In the genomic region with DNA sequence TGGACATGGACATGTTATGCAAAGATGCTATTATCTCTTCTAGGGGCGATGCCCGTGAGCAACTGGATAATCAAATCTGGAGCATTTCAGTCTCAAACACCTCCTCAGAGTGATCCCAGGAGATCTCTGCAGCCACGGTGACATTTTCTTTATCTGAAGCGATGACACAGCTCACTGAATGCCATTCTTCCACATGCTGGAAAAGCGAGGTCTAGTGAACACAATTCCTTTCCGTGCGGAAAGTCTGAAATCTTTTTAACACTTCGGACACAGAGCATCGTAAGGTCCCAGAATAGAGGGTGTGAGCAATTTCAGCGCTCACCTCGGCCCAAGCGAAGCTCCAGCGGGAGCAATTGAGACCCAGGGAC, we compare ENCODE assay signal across 8 cellular contexts. TPM values are rescaled to one million over a fixed set of nuclear protein-coding genes. Genes with fewer than 3 reads are reported as not detected.
DNase-seq lines count a peak whose midpoint lies in the region; ATAC-seq and TF ChIP-seq lines count a peak whose summit lies in the region.

No MANE protein-coding gene starts in this region.

- intact Hi-C loops in MCF 10A (cut with micrococcal nuclease), result no loop called here
- intact Hi-C loops in mucosa of descending colon (cut with DNase I, micrococcal nuclease), result no loop called here

- peaks cover 18% of the 10 kb centered on the region for H3K4me1 ChIP-seq in mucosa of descending colon (ENCODE audit: low read depth)

- BruUV-seq in MCF 10A (replicated peaks; lab: Mats Ljungman, UMichigan), result TSS peak; percentile 69

- no peaks in the 10 kb centered on the region for H3K9me3 ChIP-seq in mucosa of descending colon

- H3K4me3 Mint-ChIP-seq in MCF 10A (ENCODE audit: unreplicated experiment), result peak overlapping the region; percentile 75

- TF ChIP-seq CTCF in MCF 10A (IDR thresholded peaks at IDR 0.05; ENCODE audit: unreplicated experiment) (no peak), mucosa of descending colon (IDR thresholded peaks at IDR 0.05) (no peak), omental fat pad (IDR thresholded peaks at IDR 0.05) (no peak)

- ATAC-seq in HG03064 (IDR thresholded peaks at IDR 0.05; ENCODE audit: low read depth, unreplicated experiment), result peak; percentile 7
- ATAC-seq in mucosa of descending colon, result no peak
- no peak for ATAC-seq in GM19023 (IDR thresholded peaks at IDR 0.05; ENCODE audit: unreplicated experiment)
- ATAC-seq in activated CD4-positive, CD25-positive, alpha-beta regulatory T cell treated with anti-CD3 and anti-CD28 coated beads, Interleukin-2, amount 50 U/mL, for 24 hours, result no peak
- no peak for ATAC-seq in omental fat pad (ENCODE audit: low FRiP score)

- no peaks in the 10 kb centered on the region for H3K27me3 Mint-ChIP-seq in MCF 10A (ENCODE audit: insufficient read depth, unreplicated experiment)

- no peaks in the 10 kb centered on the region for H3K36me3 ChIP-seq in mucosa of descending colon (ENCODE audit: low read depth)

- H3K4me1 Mint-ChIP-seq in MCF 10A (ENCODE audit: insufficient read depth, unreplicated experiment), result peaks cover 33% of the 10 kb centered on the region

- DNase-seq in AG08395 (ENCODE audit: low spot score) (peak; percentile 12), MCF 10A (ENCODE audit: unreplicated experiment) (no peak), mucosa of descending colon (no peak), COLO668 (lab: John Stamatoyannopoulos, UW; ENCODE audit: unreplicated experiment) (no peak), omental fat pad (ENCODE audit: low spot score) (no peak)

- peaks cover 30% of the 10 kb centered on the region for H3K36me3 Mint-ChIP-seq in MCF 10A (ENCODE audit: insufficient read depth, unreplicated experiment)

- H3K9me3 Mint-ChIP-seq in MCF 10A (ENCODE audit: unreplicated experiment), result no peaks in the 10 kb centered on the region

- POLR2A ChIA-PET in MCF 10A (lab: Yijun Ruan, JAX), result interaction anchor here (0.6 to 2.4 kb wide), 12 partner anchors 10 to 170 kb away, joined by 3 to 27 read pairs (median 5); partner anchors contain the start of genes CAMKK1, CTNS, NCBP3 and P2RX5

- H3K27ac Mint-ChIP-seq in MCF 10A (ENCODE audit: low read depth, unreplicated experiment), result peak overlapping the region; percentile 20

- H3K4me3 ChIP-seq in mucosa of descending colon, result peak overlapping the region; percentile 70

- CTCF ChIA-PET in MCF 10A (lab: Yijun Ruan, JAX), result interaction anchor here (0.6 to 2.9 kb wide), 5 partner anchors 15 to 912 kb away, joined by 3 to 28 read pairs (median 4); no protein-coding TSS in a partner anchor

RNA-seq across cellular contexts. Expression of gene HASPIN, which starts 0.5 kb away (rescaled TPM):
- total RNA-seq in MCF 10A (2022), result 3.7 and 6.4 TPM in 2 replicates
- total RNA-seq in mucosa of descending colon, result 1 to 10 TPM in 2 of 3 donors, under 1 TPM in 1; 0.70 to 3.6 (median 1.1) TPM
- total RNA-seq in omental fat pad, result under 1 TPM in 3 of 4 donors, not detected in 1; 0.19 to 0.69 (median 0.24) TPM

RNA-seq across cellular contexts. Expression of gene P2RX5, which starts 27.2 kb away (rescaled TPM):
- total RNA-seq in MCF 10A (2022) (4.8 and 4.9 TPM in 2 replicates), mucosa of descending colon (1 to 10 TPM in 2 of 3 donors, under 1 TPM in 1; 0.73 to 2.6 (median 2.2) TPM), omental fat pad (1 to 10 TPM in 1 of 4 donors, under 1 TPM in 3; 0.84 to 2.4 (median 0.94) TPM)

RNA-seq across cellular contexts. Expression of gene EMC6, which starts 54.6 kb away (rescaled TPM):
- total RNA-seq in MCF 10A (2022) (72.2 and 78.5 TPM in 2 replicates), mucosa of descending colon (10 to 100 TPM; 29.3 to 41.3 (median 32.8) TPM), omental fat pad (10 to 100 TPM in 3 of 4 donors, 1 to 10 TPM in 1; 9.8 to 19.4 (median 13.0) TPM)

RNA-seq across cellular contexts. Expression of gene TAX1BP3, which starts 54.8 kb away (rescaled TPM):
- total RNA-seq in MCF 10A (2022) (130 and 147 TPM in 2 replicates), mucosa of descending colon (100 to 1,000 TPM; 162 to 297 (median 197) TPM), omental fat pad (100 to 1,000 TPM in 2 of 4 donors, 10 to 100 TPM in 2; 69.8 to 141 (median 100) TPM)
